ENCODE assay signal across 1 cellular context in the genomic region with DNA sequence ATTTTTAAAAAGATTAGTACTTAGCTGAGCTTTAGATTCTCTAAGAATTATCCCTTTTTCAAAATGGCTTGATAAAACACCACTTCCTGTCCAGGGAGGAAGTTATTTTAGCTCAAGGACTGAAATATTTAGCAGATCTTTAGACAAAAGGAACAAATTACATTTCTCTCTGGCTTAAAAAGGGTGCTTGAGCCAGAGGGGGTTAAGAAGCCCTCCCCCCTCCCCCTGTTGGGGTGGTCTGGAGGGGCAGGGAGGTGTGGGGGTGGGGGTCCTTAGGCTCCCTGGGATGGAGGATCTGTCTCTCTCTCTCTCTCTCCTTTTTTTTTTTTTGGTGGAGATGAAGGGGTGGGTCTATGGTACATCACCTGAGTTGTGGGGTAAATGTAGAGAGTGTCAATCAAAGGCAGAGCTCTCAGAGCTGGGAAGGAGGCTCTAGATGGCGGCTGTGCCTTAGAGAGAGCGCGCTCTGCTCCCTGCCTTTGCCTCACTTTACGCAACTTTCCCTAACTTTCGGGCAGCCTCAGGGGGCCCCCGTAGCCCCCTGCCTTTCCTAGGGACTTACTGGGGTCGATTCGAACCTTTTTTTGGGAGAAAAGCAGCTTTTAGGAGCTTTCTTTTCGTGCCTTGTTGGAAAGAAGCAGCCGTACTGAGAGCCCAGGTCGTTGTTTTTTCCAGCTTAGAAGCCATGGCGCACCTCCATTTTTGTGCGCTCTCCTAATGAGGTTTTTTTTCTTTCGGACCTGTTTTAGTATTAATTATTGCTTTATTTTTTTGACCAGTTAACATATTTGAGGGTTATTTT.
TF ChIP-seq lines count a peak whose summit lies in the region.

Gene CHD2, plus strand, starts transcription at position 415 of the 802 bp plus-strand sequence. CDS start 914 bp downstream, outside the sequence.

TF ChIP-seq in K562, 482 proteins besides CTCF, POLR2A, EP300 and RAD21 (continued from another document and continues in another):
- no peak for TF ChIP-seq ZNF347 (CRISPR knock-in tag; IDR thresholded peaks at IDR 0.05; ENCODE audit: low read depth)
- no peak for TF ChIP-seq NEUROD1 (IDR thresholded peaks at IDR 0.05; ENCODE audit: borderline replicate concordance, low read depth, low read length, partially characterized antibody)
- no peak for TF ChIP-seq CBFA2T2 (conservative IDR thresholded peaks at IDR 0.05)
- no peak for TF ChIP-seq MTA2 (IDR thresholded peaks at IDR 0.05; ENCODE audit: low read depth)
- peak; percentile 97 for TF ChIP-seq HNRNPLL (IDR thresholded peaks at IDR 0.05; ENCODE audit: low read depth, low read length, poor library complexity, severe bottlenecking)
- TF ChIP-seq LEF1 (IDR thresholded peaks at IDR 0.05) = peak; percentile 35; the same call in 1 of the 2 replicates
- peak in 1 of 2 experiments; percentile 74; a peak in 1 of 4 replicates for TF ChIP-seq RCOR1 (IDR thresholded peaks at IDR 0.05; ENCODE audit: borderline replicate concordance in 1 of 2, low read depth in 2 of 2, low read length in 2 of 2)
- peak; percentile 95 for TF ChIP-seq POLR2AphosphoS2 (IDR thresholded peaks at IDR 0.05; ENCODE audit: low read length)
- peak; percentile 35; the same call in 1 of the 2 replicates for TF ChIP-seq SMARCA4 (IDR thresholded peaks at IDR 0.05)
- 0 out of 2 replicates have a peak, but pooled peaks have one; percentile 30 for TF ChIP-seq MYC (IDR thresholded peaks at IDR 0.05; ENCODE audit: low read depth, low read length)
- no peak for TF ChIP-seq MYC (CRISPR knock-in tag; IDR thresholded peaks at IDR 0.05; ENCODE audit: borderline replicate concordance, low read depth)
- peak; percentile 92 for TF ChIP-seq TAF9B (IDR thresholded peaks at IDR 0.05; ENCODE audit: partially characterized antibody)
- 0 out of 2 replicates have a peak, but pooled peaks have one; percentile 36 for TF ChIP-seq ZNF436 (CRISPR knock-in tag; IDR thresholded peaks at IDR 0.05)
- 0 out of 2 replicates have a peak, but pooled peaks have one; percentile 65 for TF ChIP-seq ZNF253 (CRISPR knock-in tag; conservative IDR thresholded peaks at IDR 0.05)
- TF ChIP-seq ZNF431 (CRISPR knock-in tag; IDR thresholded peaks at IDR 0.05) = no peak
- TF ChIP-seq SRSF3 (IDR thresholded peaks at IDR 0.05; ENCODE audit: insufficient read depth, low read length) = no peak
- TF ChIP-seq ZC3H8 (IDR thresholded peaks at IDR 0.05) = no peak
- TF ChIP-seq MTA3 (IDR thresholded peaks at IDR 0.05; ENCODE audit: borderline replicate concordance) = peak; percentile 74; the same call in 1 of the 2 replicates
- TF ChIP-seq PHTF2 (CRISPR knock-in tag; IDR thresholded peaks at IDR 0.05) = 0 out of 2 replicates have a peak, but pooled peaks have one; percentile 15
- peak; percentile 98 for TF ChIP-seq POLR2AphosphoS5 (IDR thresholded peaks at IDR 0.05; ENCODE audit: control insufficient read depth, insufficient read depth, low read depth, low read length)
- 0 out of 2 replicates have a peak, but pooled peaks have one; percentile 22 for TF ChIP-seq TRIM28 (IDR thresholded peaks at IDR 0.05)
- no peak for TF ChIP-seq U2AF2 (optimal IDR thresholded peaks at IDR 0.05; ENCODE audit: low read depth, low read length)
- TF ChIP-seq ZNF384 (IDR thresholded peaks at IDR 0.05; ENCODE audit: low read depth, low read length) = peak; percentile 98
- TF ChIP-seq POLR2B (IDR thresholded peaks at IDR 0.05; ENCODE audit: low read depth, partially characterized antibody) = peak; percentile 96
- TF ChIP-seq ZNF146 (CRISPR knock-in tag; IDR thresholded peaks at IDR 0.05; ENCODE audit: unreplicated experiment) = no peak
- TF ChIP-seq TAF1 (IDR thresholded peaks at IDR 0.05; ENCODE audit: control insufficient read depth, extremely low read depth, insufficient read depth, low read length, severe bottlenecking) = peak; percentile 98
- TF ChIP-seq ARID2 (IDR thresholded peaks at IDR 0.05) = 0 out of 2 replicates have a peak, but pooled peaks have one; percentile 7
- TF ChIP-seq NBN (IDR thresholded peaks at IDR 0.05; ENCODE audit: low read depth) = no peak; the same call in 1 of the 2 replicates
- TF ChIP-seq SPI1 (IDR thresholded peaks at IDR 0.05; ENCODE audit: borderline replicate concordance, low read depth, low read length) = peak; percentile 82; the same call in 1 of the 2 replicates
- 0 out of 2 replicates have a peak, but pooled peaks have one; percentile 10 for TF ChIP-seq JUND (IDR thresholded peaks at IDR 0.05; ENCODE audit: borderline replicate concordance, low read depth, low read length)
- peak; percentile 15; the same call in 1 of the 3 replicates for TF ChIP-seq JUND (tag; IDR thresholded peaks at IDR 0.05; ENCODE audit: borderline replicate concordance, low read depth, low read length)
- TF ChIP-seq, protein P1, sequence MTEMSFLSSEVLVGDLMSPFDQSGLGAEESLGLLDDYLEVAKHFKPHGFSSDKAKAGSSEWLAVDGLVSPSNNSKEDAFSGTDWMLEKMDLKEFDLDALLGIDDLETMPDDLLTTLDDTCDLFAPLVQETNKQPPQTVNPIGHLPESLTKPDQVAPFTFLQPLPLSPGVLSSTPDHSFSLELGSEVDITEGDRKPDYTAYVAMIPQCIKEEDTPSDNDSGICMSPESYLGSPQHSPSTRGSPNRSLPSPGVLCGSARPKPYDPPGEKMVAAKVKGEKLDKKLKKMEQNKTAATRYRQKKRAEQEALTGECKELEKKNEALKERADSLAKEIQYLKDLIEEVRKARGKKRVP (CRISPR knock-in tag; IDR thresholded peaks at IDR 0.05) = peak; percentile 33; the same call in 1 of the 2 replicates
- TF ChIP-seq THRAP3 (IDR thresholded peaks at IDR 0.05; ENCODE audit: borderline replicate concordance) = peak; percentile 90; the same call in 1 of the 2 replicates
- TF ChIP-seq YY1 (IDR thresholded peaks at IDR 0.05; ENCODE audit: borderline replicate concordance in 1 of 3, control insufficient read depth in 1 of 3, extremely low read depth in 1 of 3, insufficient read depth in 3 of 3, insufficient read length in 1 of 3, insufficient replicate concordance in 2 of 3, low read depth in 1 of 3, low read length in 2 of 3) = peak; percentile 56 to 95 (median 83)
- TF ChIP-seq PHF8 (IDR thresholded peaks at IDR 0.05; ENCODE audit: borderline replicate concordance, low read length) = peak; percentile 79
- peak; percentile 50 for TF ChIP-seq ELF1 (tag; IDR thresholded peaks at IDR 0.05)
- TF ChIP-seq HNRNPH1 (optimal IDR thresholded peaks at IDR 0.05; ENCODE audit: low read depth, low read length) = no peak
- TF ChIP-seq, protein P2, sequence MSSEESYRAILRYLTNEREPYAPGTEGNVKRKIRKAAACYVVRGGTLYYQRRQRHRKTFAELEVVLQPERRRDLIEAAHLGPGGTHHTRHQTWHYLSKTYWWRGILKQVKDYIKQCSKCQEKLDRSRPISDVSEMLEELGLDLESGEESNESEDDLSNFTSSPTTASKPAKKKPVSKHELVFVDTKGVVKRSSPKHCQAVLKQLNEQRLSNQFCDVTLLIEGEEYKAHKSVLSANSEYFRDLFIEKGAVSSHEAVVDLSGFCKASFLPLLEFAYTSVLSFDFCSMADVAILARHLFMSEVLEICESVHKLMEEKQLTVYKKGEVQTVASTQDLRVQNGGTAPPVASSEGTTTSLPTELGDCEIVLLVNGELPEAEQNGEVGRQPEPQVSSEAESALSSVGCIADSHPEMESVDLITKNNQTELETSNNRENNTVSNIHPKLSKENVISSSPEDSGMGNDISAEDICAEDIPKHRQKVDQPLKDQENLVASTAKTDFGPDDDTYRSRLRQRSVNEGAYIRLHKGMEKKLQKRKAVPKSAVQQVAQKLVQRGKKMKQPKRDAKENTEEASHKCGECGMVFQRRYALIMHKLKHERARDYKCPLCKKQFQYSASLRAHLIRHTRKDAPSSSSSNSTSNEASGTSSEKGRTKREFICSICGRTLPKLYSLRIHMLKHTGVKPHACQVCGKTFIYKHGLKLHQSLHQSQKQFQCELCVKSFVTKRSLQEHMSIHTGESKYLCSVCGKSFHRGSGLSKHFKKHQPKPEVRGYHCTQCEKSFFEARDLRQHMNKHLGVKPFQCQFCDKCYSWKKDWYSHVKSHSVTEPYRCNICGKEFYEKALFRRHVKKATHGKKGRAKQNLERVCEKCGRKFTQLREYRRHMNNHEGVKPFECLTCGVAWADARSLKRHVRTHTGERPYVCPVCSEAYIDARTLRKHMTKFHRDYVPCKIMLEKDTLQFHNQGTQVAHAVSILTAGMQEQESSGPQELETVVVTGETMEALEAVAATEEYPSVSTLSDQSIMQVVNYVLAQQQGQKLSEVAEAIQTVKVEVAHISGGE (CRISPR knock-in tag; IDR thresholded peaks at IDR 0.05) = peak in 1 of 3 experiments; percentile 75; a peak in 2 of 6 replicates
- TF ChIP-seq, protein P3, sequence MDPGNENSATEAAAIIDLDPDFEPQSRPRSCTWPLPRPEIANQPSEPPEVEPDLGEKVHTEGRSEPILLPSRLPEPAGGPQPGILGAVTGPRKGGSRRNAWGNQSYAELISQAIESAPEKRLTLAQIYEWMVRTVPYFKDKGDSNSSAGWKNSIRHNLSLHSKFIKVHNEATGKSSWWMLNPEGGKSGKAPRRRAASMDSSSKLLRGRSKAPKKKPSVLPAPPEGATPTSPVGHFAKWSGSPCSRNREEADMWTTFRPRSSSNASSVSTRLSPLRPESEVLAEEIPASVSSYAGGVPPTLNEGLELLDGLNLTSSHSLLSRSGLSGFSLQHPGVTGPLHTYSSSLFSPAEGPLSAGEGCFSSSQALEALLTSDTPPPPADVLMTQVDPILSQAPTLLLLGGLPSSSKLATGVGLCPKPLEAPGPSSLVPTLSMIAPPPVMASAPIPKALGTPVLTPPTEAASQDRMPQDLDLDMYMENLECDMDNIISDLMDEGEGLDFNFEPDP (CRISPR knock-in tag; IDR thresholded peaks at IDR 0.05) = no peak
- no peak for TF ChIP-seq FOXJ3 (CRISPR knock-in tag; IDR thresholded peaks at IDR 0.05)
- peak; percentile 30; the same call in 1 of the 2 replicates for TF ChIP-seq THAP7 (CRISPR knock-in tag; IDR thresholded peaks at IDR 0.05)
- TF ChIP-seq TCF7 (IDR thresholded peaks at IDR 0.05; ENCODE audit: borderline replicate concordance) = peak; percentile 37; the same call in 1 of the 2 replicates
- TF ChIP-seq SP1 (CRISPR knock-in tag; IDR thresholded peaks at IDR 0.05) = peak; percentile 55; the same call in 1 of the 2 replicates
- no peak for TF ChIP-seq ZNF165 (CRISPR knock-in tag; IDR thresholded peaks at IDR 0.05; ENCODE audit: borderline replicate concordance)
- TF ChIP-seq ZNF639 (CRISPR knock-in tag; conservative IDR thresholded peaks at IDR 0.05 in 1 of 2, IDR thresholded peaks at IDR 0.05 in 1 of 2) = peak in 1 of 2 experiments; percentile 15; a peak in 1 of 4 replicates
- no peak for TF ChIP-seq PTTG1 (tag; IDR thresholded peaks at IDR 0.05; ENCODE audit: low read depth)
- no peak for TF ChIP-seq E2F6 (IDR thresholded peaks at IDR 0.05; ENCODE audit: borderline replicate concordance in 1 of 2, extremely low read depth in 1 of 2, insufficient read depth in 1 of 2, insufficient read length in 1 of 2, low read depth in 1 of 2, low read length in 1 of 2, poor library complexity in 1 of 2, severe bottlenecking in 1 of 2)
- TF ChIP-seq HDAC3 (IDR thresholded peaks at IDR 0.05; ENCODE audit: borderline replicate concordance, partially characterized antibody) = peak; percentile 44
- TF ChIP-seq SREBF2 (CRISPR knock-in tag; IDR thresholded peaks at IDR 0.05) = no peak
- no peak for TF ChIP-seq ZSCAN29 (IDR thresholded peaks at IDR 0.05)
- TF ChIP-seq THAP12 (CRISPR knock-in tag; IDR thresholded peaks at IDR 0.05) = no peak
- TF ChIP-seq TCF3 (CRISPR knock-in tag; IDR thresholded peaks at IDR 0.05) = no peak
